19 cellular contexts compared by ENCODE assay signal in genomic region chr2:102277202-102277700, GRCh38. TPM values are rescaled to one million over a fixed set of nuclear protein-coding genes. Genes with fewer than 3 reads are reported as not detected.
DNase-seq lines count a peak whose midpoint lies in the region; ATAC-seq and TF ChIP-seq lines count a peak whose summit lies in the region.
"Had no signal": no experiment of that assay in that cellular context is flagged by ENCODE, and none has a peak within 500 bp of the region (broad histone marks: within the 10 kb centered on the region; RNA-seq: fewer than 3 reads in every experiment).

No MANE protein-coding gene starts in this region.

- DNase-seq in activated CD4-positive, alpha-beta memory T cell treated with anti-CD3 and anti-CD28 coated beads, Interleukin-2, amount 10 ng/mL, durations not matched to agents 7 days and 5 days = no peak
- DNase-seq in activated CD4-positive, alpha-beta memory T cell treated with anti-CD3 and anti-CD28 coated beads for 36 hours = no peak
- DNase-seq in NCI-H1048 (lab: John Stamatoyannopoulos, UW) = peak; percentile 53
- DNase-seq in activated T-helper 2 cell treated with anti-CD3 and anti-CD28 coated beads, Interferon-gamma antibody, Interleukin-2, Interleukin-4, amounts not matched to agents 10 μg/mL and 5 μg/mL and 100 μg/mL, durations not matched to agents 14 hours and 24 hours and 36 hours (ENCODE audit: low spot score) = no peak
- peak; percentile 34 for DNase-seq in neural progenitor cell (ENCODE audit: low spot score)
- DNase-seq in PC-3 = no peak
- no peak for DNase-seq in NCI-H1092 treated with DMSO at 0.1 percent for 48 hours (lab: John Stamatoyannopoulos, UW)
- DNase-seq: NCI-H1105 treated with DMSO at 0.1 percent for 48 hours, NCI-H1694 treated with DMSO at 0.1 percent for 48 hours, NCI-H2107, NCI-H2227 treated with DMSO at 0.1 percent for 48 hours, NCI-H510A treated with DMSO at 0.1 percent for 48 hours, PC-9, SIG-M5 had no signal

- H3K4me1 ChIP-seq in neural progenitor cell (peaks cover 23% of the 10 kb centered on the region), PC-3 (ENCODE audit: insufficient read depth, low read length) (no peaks in the 10 kb centered on the region)

- H3K9me2 ChIP-seq in PC-3 (replicated peaks; ENCODE audit: low read length) = no peaks in the 10 kb centered on the region

- intact Hi-C loops in activated CD4-positive, alpha-beta memory T cell treated with anti-CD3 and anti-CD28 coated beads for 36 hours (cut with micrococcal nuclease) = no loop called here
- intact Hi-C loops in activated T-helper 2 cell treated with anti-CD3 and anti-CD28 coated beads, Interferon-gamma antibody, Interleukin-2, Interleukin-4, amounts not matched to agents 10 μg/mL and 5 μg/mL and 100 μg/mL, durations not matched to agents 14 hours and 24 hours and 36 hours (cut with micrococcal nuclease) = no loop called here
- intact Hi-C loops in PC-3 (cut with micrococcal nuclease) = no loop called here

- no peak overlapping the region for H2AFZ ChIP-seq in neural progenitor cell (replicated peaks)
- no peak overlapping the region for H2AFZ ChIP-seq in PC-3 (ENCODE audit: low read length)
- H2AFZ ChIP-seq: PC-9 had no signal

- no peak for TF ChIP-seq CTCF in neural progenitor cell (IDR thresholded peaks at IDR 0.05)
- TF ChIP-seq CTCF in PC-3 (conservative IDR thresholded peaks at IDR 0.05; ENCODE audit: low read depth, low read length) = no peak

- H3K9me3 ChIP-seq in neural progenitor cell (ENCODE audit: low read depth) = no peaks in the 10 kb centered on the region
- H3K9me3 ChIP-seq in PC-3 (ENCODE audit: low read length) = no peaks in the 10 kb centered on the region

- POLR2A ChIA-PET in activated CD4-positive, alpha-beta memory T cell treated with anti-CD3 and anti-CD28 coated beads, Interleukin-2, amount 10 ng/mL, durations not matched to agents 7 days and 5 days (lab: Charles Lee) = interaction anchor here (0.6 to 3.4 kb wide), 13 partner anchors 9 to 140 kb away, joined by 3 to 17 read pairs (median 5); partner anchors contain the start of gene IL18R1
- POLR2A ChIA-PET in activated CD4-positive, alpha-beta memory T cell treated with anti-CD3 and anti-CD28 coated beads for 36 hours (lab: Charles Lee) = interaction anchor here (0.6 to 1.3 kb wide), 3 partner anchors 9 to 935 kb away, joined by 3 to 5 read pairs (median 3); no protein-coding TSS in a partner anchor
- POLR2A ChIA-PET in PC-3 (lab: Charles Lee; ENCODE audit: unreplicated experiment) = no interaction called here

- no peak overlapping the region for H3K27ac ChIP-seq in neural progenitor cell
- H3K27ac ChIP-seq in PC-3 (ENCODE audit: low read length) = no peak overlapping the region
- H3K27ac ChIP-seq: BLaER1 treated with 17β-estradiol and CSF1 and Interleukin-3, amounts not matched to agents 10 nM and 100 nM; PC-9; RWPE1 had no signal

- ATAC-seq in PC-3 = no peak

- no peak overlapping the region for H3K4me3 Mint-ChIP-seq in activated CD4-positive, alpha-beta memory T cell treated with anti-CD3 and anti-CD28 coated beads, Interleukin-2, amount 10 ng/mL, durations not matched to agents 7 days and 5 days
- no peak overlapping the region for H3K4me3 Mint-ChIP-seq in activated CD4-positive, alpha-beta memory T cell treated with anti-CD3 and anti-CD28 coated beads for 36 hours
- no peak overlapping the region for H3K4me3 Mint-ChIP-seq in activated T-helper 2 cell treated with anti-CD3 and anti-CD28 coated beads, Interferon-gamma antibody, Interleukin-2, Interleukin-4, amounts not matched to agents 10 μg/mL and 5 μg/mL and 100 μg/mL, durations not matched to agents 14 hours and 24 hours and 36 hours (ENCODE audit: low read depth)
- no peak overlapping the region for H3K4me3 Mint-ChIP-seq in neural progenitor cell

- H3K4me3 ChIP-seq in neural progenitor cell = no peak overlapping the region
- H3K4me3 ChIP-seq in PC-3 (ENCODE audit: low read length) = no peak overlapping the region
- H3K4me3 ChIP-seq: BLaER1 treated with 17β-estradiol and CSF1 and Interleukin-3, amounts not matched to agents 10 nM and 100 nM; PC-9 had no signal

- H3K79me2 ChIP-seq in neural progenitor cell (ENCODE audit: low read depth) = no peaks in the 10 kb centered on the region
- H3K79me2 ChIP-seq in PC-3 (ENCODE audit: low read length) = no peaks in the 10 kb centered on the region

- H3F3A ChIP-seq in neural progenitor cell (ENCODE audit: low read depth) = peaks cover 11% of the 10 kb centered on the region
- no peaks in the 10 kb centered on the region for H3F3A ChIP-seq in PC-3 (ENCODE audit: low read length, unreplicated experiment)

- H3K9me3 Mint-ChIP-seq in activated CD4-positive, alpha-beta memory T cell treated with anti-CD3 and anti-CD28 coated beads, Interleukin-2, amount 10 ng/mL, durations not matched to agents 7 days and 5 days = peaks cover 8% of the 10 kb centered on the region
- H3K9me3 Mint-ChIP-seq in activated CD4-positive, alpha-beta memory T cell treated with anti-CD3 and anti-CD28 coated beads for 36 hours = no peaks in the 10 kb centered on the region
- H3K9me3 Mint-ChIP-seq in activated T-helper 2 cell treated with anti-CD3 and anti-CD28 coated beads, Interferon-gamma antibody, Interleukin-2, Interleukin-4, amounts not matched to agents 10 μg/mL and 5 μg/mL and 100 μg/mL, durations not matched to agents 14 hours and 24 hours and 36 hours = peaks cover 21% of the 10 kb centered on the region
- H3K9me3 Mint-ChIP-seq in neural progenitor cell = peaks cover 2% of the 10 kb centered on the region
- H3K9me3 Mint-ChIP-seq: CD8-positive, alpha-beta memory T cell had no signal

- H3K27me3 Mint-ChIP-seq in activated CD4-positive, alpha-beta memory T cell treated with anti-CD3 and anti-CD28 coated beads, Interleukin-2, amount 10 ng/mL, durations not matched to agents 7 days and 5 days = peaks cover 3% of the 10 kb centered on the region
- H3K27me3 Mint-ChIP-seq in activated CD4-positive, alpha-beta memory T cell treated with anti-CD3 and anti-CD28 coated beads for 36 hours = no peaks in the 10 kb centered on the region
- H3K27me3 Mint-ChIP-seq in activated T-helper 2 cell treated with anti-CD3 and anti-CD28 coated beads, Interferon-gamma antibody, Interleukin-2, Interleukin-4, amounts not matched to agents 10 μg/mL and 5 μg/mL and 100 μg/mL, durations not matched to agents 14 hours and 24 hours and 36 hours (ENCODE audit: low read depth) = no peaks in the 10 kb centered on the region
- peaks cover 6% of the 10 kb centered on the region for H3K27me3 Mint-ChIP-seq in neural progenitor cell (ENCODE audit: insufficient read depth, low read depth)

- no peaks in the 10 kb centered on the region for H3K27me3 ChIP-seq in neural progenitor cell
- no peaks in the 10 kb centered on the region for H3K27me3 ChIP-seq in PC-3 (ENCODE audit: low read length)

- H3K36me3 ChIP-seq in neural progenitor cell (no peaks in the 10 kb centered on the region), PC-3 (ENCODE audit: low read depth, low read length) (no peaks in the 10 kb centered on the region)
- H3K36me3 ChIP-seq: BLaER1 treated with 17β-estradiol and CSF1 and Interleukin-3, amounts not matched to agents 10 nM and 100 nM had no signal

- peaks cover 54% of the 10 kb centered on the region for H3K4me1 Mint-ChIP-seq in activated CD4-positive, alpha-beta memory T cell treated with anti-CD3 and anti-CD28 coated beads, Interleukin-2, amount 10 ng/mL, durations not matched to agents 7 days and 5 days
- peaks cover 19% of the 10 kb centered on the region for H3K4me1 Mint-ChIP-seq in activated CD4-positive, alpha-beta memory T cell treated with anti-CD3 and anti-CD28 coated beads for 36 hours (ENCODE audit: low read depth)
- peaks cover 49% of the 10 kb centered on the region for H3K4me1 Mint-ChIP-seq in activated T-helper 2 cell treated with anti-CD3 and anti-CD28 coated beads, Interferon-gamma antibody, Interleukin-2, Interleukin-4, amounts not matched to agents 10 μg/mL and 5 μg/mL and 100 μg/mL, durations not matched to agents 14 hours and 24 hours and 36 hours (ENCODE audit: low read depth)
- H3K4me1 Mint-ChIP-seq in neural progenitor cell = peaks cover 12% of the 10 kb centered on the region

- H3K9ac ChIP-seq in neural progenitor cell = no peak overlapping the region
- no peak overlapping the region for H3K9ac ChIP-seq in PC-3 (ENCODE audit: low read length)
- H3K9ac ChIP-seq: BLaER1 treated with 17β-estradiol and CSF1 and Interleukin-3, amounts not matched to agents 10 nM and 100 nM had no signal

- no TSS peak for BruUV-seq in PC-3 (replicated peaks; lab: Mats Ljungman, UMichigan)

- CTCF ChIA-PET in activated CD4-positive, alpha-beta memory T cell treated with anti-CD3 and anti-CD28 coated beads, Interleukin-2, amount 10 ng/mL, durations not matched to agents 7 days and 5 days (lab: Charles Lee) = interaction anchor here (1.1 to 2.1 kb wide), 11 partner anchors 9 to 166 kb away, joined by 3 to 8 read pairs (median 4); no protein-coding TSS in a partner anchor
- CTCF ChIA-PET in activated CD4-positive, alpha-beta memory T cell treated with anti-CD3 and anti-CD28 coated beads for 36 hours (lab: Charles Lee) = interaction anchor here (0.6 to 1.6 kb wide), 4 partner anchors 24 to 315 kb away, joined by 3 to 6 read pairs (median 5); no protein-coding TSS in a partner anchor
- CTCF ChIA-PET in PC-3 (lab: Charles Lee) = no interaction called here

- H3K27ac Mint-ChIP-seq in activated CD4-positive, alpha-beta memory T cell treated with anti-CD3 and anti-CD28 coated beads, Interleukin-2, amount 10 ng/mL, durations not matched to agents 7 days and 5 days = peak overlapping the region; percentile 50
- no peak overlapping the region for H3K27ac Mint-ChIP-seq in activated CD4-positive, alpha-beta memory T cell treated with anti-CD3 and anti-CD28 coated beads for 36 hours
- peak overlapping the region; percentile 0 for H3K27ac Mint-ChIP-seq in activated T-helper 2 cell treated with anti-CD3 and anti-CD28 coated beads, Interferon-gamma antibody, Interleukin-2, Interleukin-4, amounts not matched to agents 10 μg/mL and 5 μg/mL and 100 μg/mL, durations not matched to agents 14 hours and 24 hours and 36 hours
- H3K27ac Mint-ChIP-seq in neural progenitor cell = no peak overlapping the region

- H4K20me1 ChIP-seq in neural progenitor cell (ENCODE audit: low read depth) = no peaks in the 10 kb centered on the region
- H4K20me1 ChIP-seq in PC-3 (ENCODE audit: low read length) = no peaks in the 10 kb centered on the region
- H4K20me1 ChIP-seq: BLaER1 treated with 17β-estradiol and CSF1 and Interleukin-3, amounts not matched to agents 10 nM and 100 nM had no signal

- H3K4me2 ChIP-seq in neural progenitor cell (no peak overlapping the region), PC-3 (ENCODE audit: low read length) (no peak overlapping the region)
- H3K4me2 ChIP-seq: BLaER1 treated with 17β-estradiol and CSF1 and Interleukin-3, amounts not matched to agents 10 nM and 100 nM; PC-9 had no signal

- H3K36me3 Mint-ChIP-seq in activated CD4-positive, alpha-beta memory T cell treated with anti-CD3 and anti-CD28 coated beads, Interleukin-2, amount 10 ng/mL, durations not matched to agents 7 days and 5 days (ENCODE audit: low read depth) = peaks cover 19% of the 10 kb centered on the region
- no peaks in the 10 kb centered on the region for H3K36me3 Mint-ChIP-seq in activated CD4-positive, alpha-beta memory T cell treated with anti-CD3 and anti-CD28 coated beads for 36 hours
- peaks cover 9% of the 10 kb centered on the region for H3K36me3 Mint-ChIP-seq in activated T-helper 2 cell treated with anti-CD3 and anti-CD28 coated beads, Interferon-gamma antibody, Interleukin-2, Interleukin-4, amounts not matched to agents 10 μg/mL and 5 μg/mL and 100 μg/mL, durations not matched to agents 14 hours and 24 hours and 36 hours (ENCODE audit: low read depth)
- H3K36me3 Mint-ChIP-seq in neural progenitor cell = no peaks in the 10 kb centered on the region

RNA-seq across cellular contexts. Expression of gene IL1RL1, which starts 34.1 kb away (rescaled TPM):
- under 1 TPM; 0.58 to 0.71 TPM for total RNA-seq in activated CD4-positive, alpha-beta memory T cell treated with anti-CD3 and anti-CD28 coated beads, Interleukin-2, amount 10 ng/mL, durations not matched to agents 7 days and 5 days
- total RNA-seq in activated CD4-positive, alpha-beta memory T cell treated with anti-CD3 and anti-CD28 coated beads for 36 hours = 1 to 10 TPM; 1.3 TPM
- total RNA-seq in activated T-helper 2 cell treated with anti-CD3 and anti-CD28 coated beads, Interferon-gamma antibody, Interleukin-2, Interleukin-4, amounts not matched to agents 10 μg/mL and 5 μg/mL and 100 μg/mL, durations not matched to agents 14 hours and 24 hours and 36 hours = 10.7 and 11.1 TPM in 2 replicates
- total RNA-seq in neural progenitor cell (ENCODE audit: low replicate concordance) (not detected in 2 replicates), PC-3 (2014; rRNA removed) (4.9 and 5.7 TPM in 2 replicates)
- total RNA-seq: A673, H4 had no signal

Comparison
In these comparisons a context has a peak if more than half of its experiments do, and no peak if none do; other contexts are left out.
1. H3K27ac Mint-ChIP-seq: peak in activated CD4-positive, alpha-beta memory T cell treated with anti-CD3 and anti-CD28 coated beads, Interleukin-2, amount 10 ng/mL, durations not matched to agents 7 days and 5 days (single experiment) and activated T-helper 2 cell treated with anti-CD3 and anti-CD28 coated beads, Interferon-gamma antibody, Interleukin-2, Interleukin-4, amounts not matched to agents 10 μg/mL and 5 μg/mL and 100 μg/mL, durations not matched to agents 14 hours and 24 hours and 36 hours (single experiment); none in activated CD4-positive, alpha-beta memory T cell treated with anti-CD3 and anti-CD28 coated beads for 36 hours (single experiment) and neural progenitor cell (single experiment).
2. DNase-seq: peak in NCI-H1048 (single experiment) and neural progenitor cell (single experiment); none in activated CD4-positive, alpha-beta memory T cell treated with anti-CD3 and anti-CD28 coated beads, Interleukin-2, amount 10 ng/mL, durations not matched to agents 7 days and 5 days (single experiment), activated CD4-positive, alpha-beta memory T cell treated with anti-CD3 and anti-CD28 coated beads for 36 hours (single experiment), activated T-helper 2 cell treated with anti-CD3 and anti-CD28 coated beads, Interferon-gamma antibody, Interleukin-2, Interleukin-4, amounts not matched to agents 10 μg/mL and 5 μg/mL and 100 μg/mL, durations not matched to agents 14 hours and 24 hours and 36 hours (single experiment), PC-3 (single experiment) and NCI-H1092 treated with DMSO at 0.1 percent for 48 hours (single experiment).